In genomic region chr3:193978446-193978845, GRCh38 we compare ENCODE assay signal across 20 cellular contexts.
"Had no signal": no experiment of that assay in that cellular context is flagged by ENCODE, and none has a peak within 500 bp of the region (broad histone marks: within the 10 kb centered on the region; RNA-seq: fewer than 3 reads in every experiment).

No MANE protein-coding gene starts in this region.

- H3K27ac ChIP-seq: cardiac muscle cell, colonic mucosa, left ventricle myocardium inferior, sigmoid colon, thoracic aorta, WERI-Rb-1 had no signal

- H3K4me1 Mint-ChIP-seq: activated CD4-positive, alpha-beta memory T cell treated with anti-CD3 and anti-CD28 coated beads, Interleukin-2, amount 10 ng/mL, durations not matched to agents 7 days and 5 days; activated naive CD8-positive, alpha-beta T cell treated with anti-CD3 and anti-CD28 coated beads, Interleukin-2, amount 10 ng/mL, durations not matched to agents 7 days and 5 days had no signal

- H3K27ac Mint-ChIP-seq: activated CD4-positive, alpha-beta memory T cell treated with anti-CD3 and anti-CD28 coated beads, Interleukin-2, amount 10 ng/mL, durations not matched to agents 7 days and 5 days; activated CD4-positive, alpha-beta T cell treated with anti-CD3 and anti-CD28 coated beads for 36 hours; activated naive CD8-positive, alpha-beta T cell treated with anti-CD3 and anti-CD28 coated beads, Interleukin-2, amount 10 ng/mL, durations not matched to agents 7 days and 5 days; activated T-cell treated with anti-CD3 and anti-CD28 coated beads, Interleukin-2, amount 50 U/mL, for 72 hours; nephron progenitor cell; stimulated activated naive CD8-positive, alpha-beta T cell treated with anti-CD3 and anti-CD28 coated beads, Interleukin-15, Interleukin-2, amounts not matched to agents 100 ng/mL and 50 ng/mL, for 24 hours; T-cell had no signal

- DNase-seq: activated CD4-positive, alpha-beta memory T cell treated with anti-CD3 and anti-CD28 coated beads, Interleukin-2, amount 10 ng/mL, durations not matched to agents 7 days and 5 days; activated CD4-positive, alpha-beta T cell treated with anti-CD3 and anti-CD28 coated beads for 36 hours; activated naive CD8-positive, alpha-beta T cell treated with anti-CD3 and anti-CD28 coated beads, Interleukin-2, amount 10 ng/mL, durations not matched to agents 7 days and 5 days; activated T-cell treated with anti-CD3 and anti-CD28 coated beads, Interleukin-2, amount 50 U/mL, for 72 hours; aorta; colonic mucosa; effector memory CD4-positive, alpha-beta T cell; foreskin fibroblast; left ventricle myocardium inferior; mesendoderm; nephron progenitor cell; sigmoid colon; stimulated activated CD4-positive, alpha-beta T cell treated with anti-CD3 and anti-CD28 coated beads, Interleukin-2, amount 100 ng/mL, for 48 hours; stimulated activated CD8-positive, alpha-beta memory T cell treated with anti-CD3 and anti-CD28 coated beads, Interleukin-4, amount 100 ng/mL, for 48 hours; T-cell had no signal

- ATAC-seq: activated CD4-positive, alpha-beta T cell treated with anti-CD3 and anti-CD28 coated beads for 36 hours; activated T-cell treated with anti-CD3 and anti-CD28 coated beads, Interleukin-2, amount 50 U/mL, for 72 hours; T-cell had no signal

- H3K9me3 Mint-ChIP-seq: activated CD4-positive, alpha-beta memory T cell treated with anti-CD3 and anti-CD28 coated beads, Interleukin-2, amount 10 ng/mL, durations not matched to agents 7 days and 5 days; activated naive CD8-positive, alpha-beta T cell treated with anti-CD3 and anti-CD28 coated beads, Interleukin-2, amount 10 ng/mL, durations not matched to agents 7 days and 5 days; activated T-cell treated with anti-CD3 and anti-CD28 coated beads, Interleukin-2, amount 50 U/mL, for 72 hours; nephron progenitor cell; stimulated activated naive CD8-positive, alpha-beta T cell treated with anti-CD3 and anti-CD28 coated beads, Interleukin-15, Interleukin-2, amounts not matched to agents 100 ng/mL and 50 ng/mL, for 24 hours; T-cell had no signal

- H3K4me1 ChIP-seq: colonic mucosa had no signal

- FAIRE-seq: urothelium cell line had no signal

- H3K4me3 ChIP-seq: cardiac muscle cell, colonic mucosa, left ventricle myocardium inferior, sigmoid colon, thoracic aorta had no signal

- H3K36me3 Mint-ChIP-seq: activated naive CD8-positive, alpha-beta T cell treated with anti-CD3 and anti-CD28 coated beads, Interleukin-2, amount 10 ng/mL, durations not matched to agents 7 days and 5 days; T-cell had no signal

- H3K9me3 ChIP-seq: colonic mucosa, left ventricle myocardium inferior, sigmoid colon, thoracic aorta had no signal

- H3K4me3 Mint-ChIP-seq: activated CD4-positive, alpha-beta memory T cell treated with anti-CD3 and anti-CD28 coated beads, Interleukin-2, amount 10 ng/mL, durations not matched to agents 7 days and 5 days; activated CD4-positive, alpha-beta T cell treated with anti-CD3 and anti-CD28 coated beads for 36 hours; activated naive CD8-positive, alpha-beta T cell treated with anti-CD3 and anti-CD28 coated beads, Interleukin-2, amount 10 ng/mL, durations not matched to agents 7 days and 5 days; activated T-cell treated with anti-CD3 and anti-CD28 coated beads, Interleukin-2, amount 50 U/mL, for 72 hours; nephron progenitor cell; stimulated activated naive CD8-positive, alpha-beta T cell treated with anti-CD3 and anti-CD28 coated beads, Interleukin-15, Interleukin-2, amounts not matched to agents 100 ng/mL and 50 ng/mL, for 24 hours; T-cell had no signal

- H3K27me3 ChIP-seq: cardiac muscle cell, colonic mucosa, sigmoid colon had no signal

- H3K36me3 ChIP-seq: cardiac muscle cell, colonic mucosa, left ventricle myocardium inferior, sigmoid colon, thoracic aorta, WERI-Rb-1 had no signal
